Comparison of ENCODE assay signal across 19 cellular contexts in the genomic region with DNA sequence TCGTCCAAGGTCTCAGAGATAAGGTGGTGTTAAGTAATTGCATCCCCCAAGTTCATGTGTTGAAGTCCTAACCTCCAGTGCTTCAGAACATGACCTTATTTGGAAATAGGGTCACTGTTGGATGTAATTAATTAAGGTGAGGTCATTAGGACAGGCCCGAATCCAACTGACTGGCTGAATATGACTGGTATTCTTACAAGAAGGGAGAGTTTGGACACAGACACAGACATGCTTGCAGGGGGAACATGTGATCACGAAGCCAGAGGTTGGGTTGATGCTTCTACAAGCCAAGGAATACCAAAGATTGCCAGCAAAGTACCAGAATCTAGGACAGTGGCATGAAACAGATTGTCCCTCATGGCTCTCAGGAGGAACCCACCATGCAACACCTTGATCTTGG.
DNase-seq lines count a peak whose midpoint lies in the region; ATAC-seq and TF ChIP-seq lines count a peak whose summit lies in the region.
"Had no signal": no experiment of that assay in that cellular context is flagged by ENCODE, and none has a peak within 500 bp of the region (broad histone marks: within the 10 kb centered on the region; RNA-seq: fewer than 3 reads in every experiment).

No MANE protein-coding gene starts in this region.

- H3K4me3 ChIP-seq in fibroblast of lung (replicated peaks in 1 of 4; ENCODE audit: control extremely low read depth in 1 of 4, insufficient read depth in 1 of 4, low read depth in 3 of 4, low read length in 4 of 4): no peak overlapping the region
- H3K4me3 ChIP-seq in psoas muscle: no peak overlapping the region
- no peak overlapping the region for H3K4me3 ChIP-seq in upper lobe of right lung
- H3K4me3 ChIP-seq: BLaER1 treated with 17β-estradiol and CSF1 and Interleukin-3, amounts not matched to agents 10 nM and 100 nM had no signal

- H3K9me3 ChIP-seq in fibroblast of lung (ENCODE audit: control insufficient read depth, insufficient read depth, low read depth, low read length): no peaks in the 10 kb centered on the region
- no peaks in the 10 kb centered on the region for H3K9me3 ChIP-seq in psoas muscle
- no peaks in the 10 kb centered on the region for H3K9me3 ChIP-seq in upper lobe of right lung
- H3K9me3 ChIP-seq: BLaER1 treated with 17β-estradiol and CSF1 and Interleukin-3, amounts not matched to agents 10 nM and 100 nM had no signal

- peaks cover 17% of the 10 kb centered on the region for H3K4me1 ChIP-seq in fibroblast of lung (ENCODE audit: control insufficient read depth, extremely low read depth, insufficient read depth, low read length)
- H3K4me1 ChIP-seq in psoas muscle: no peaks in the 10 kb centered on the region
- no peaks in the 10 kb centered on the region for H3K4me1 ChIP-seq in upper lobe of right lung

- H2AFZ ChIP-seq in fibroblast of lung (ENCODE audit: low read length): no peak overlapping the region

- no peaks in the 10 kb centered on the region for H3K27me3 ChIP-seq in fibroblast of lung (ENCODE audit: control insufficient read depth, insufficient read depth, low read length)
- H3K27me3 ChIP-seq in psoas muscle (ENCODE audit: insufficient read depth in 3 of 3, low read length in 2 of 3): no peaks in the 10 kb centered on the region
- H3K27me3 ChIP-seq in upper lobe of right lung: no peaks in the 10 kb centered on the region
- H3K27me3 ChIP-seq: BLaER1 treated with 17β-estradiol and CSF1 and Interleukin-3, amounts not matched to agents 10 nM and 100 nM had no signal

- no peaks in the 10 kb centered on the region for H3K79me2 ChIP-seq in fibroblast of lung (ENCODE audit: control insufficient read depth, insufficient read depth, low read length)

- peak; percentile 8 for ATAC-seq in Right ventricle myocardium superior (ENCODE audit: poor library complexity)
- peak in 1 of 4 donors; percentile 31 for ATAC-seq in psoas muscle
- no peak for ATAC-seq in upper lobe of right lung
- ATAC-seq in GM19324 (IDR thresholded peaks at IDR 0.05; ENCODE audit: low FRiP score, unreplicated experiment): no peak
- ATAC-seq in GM18868 (IDR thresholded peaks at IDR 0.05; ENCODE audit: unreplicated experiment): no peak
- ATAC-seq in GM18867 (IDR thresholded peaks at IDR 0.05; ENCODE audit: unreplicated experiment): no peak

- no peaks in the 10 kb centered on the region for H4K20me1 ChIP-seq in fibroblast of lung (ENCODE audit: control insufficient read depth, extremely low read depth, insufficient read depth, low read length)
- H4K20me1 ChIP-seq: BLaER1 treated with 17β-estradiol and CSF1 and Interleukin-3, amounts not matched to agents 10 nM and 100 nM had no signal

- intact Hi-C loops in Right ventricle myocardium superior (cut with DNase I) (no loop called here), cardiac septum (cut with DNase I) (no loop called here), psoas muscle (cut with DNase I) (no loop called here), upper lobe of right lung (cut with DNase I) (no loop called here)

- H3K9ac ChIP-seq in fibroblast of lung (ENCODE audit: insufficient read depth, low read length): no peak overlapping the region
- H3K9ac ChIP-seq: BLaER1 treated with 17β-estradiol and CSF1 and Interleukin-3, amounts not matched to agents 10 nM and 100 nM had no signal

- WGBS in psoas muscle, 3 donors: 79 to 92% (median 91%) methylated on average over 3 of the region's 3 CpGs

- H3K4me2 ChIP-seq in fibroblast of lung (ENCODE audit: extremely low read depth, insufficient read depth, low read length): peak overlapping the region; percentile 9
- H3K4me2 ChIP-seq: BLaER1 treated with 17β-estradiol and CSF1 and Interleukin-3, amounts not matched to agents 10 nM and 100 nM had no signal

- DNase-seq in Right ventricle myocardium superior: no peak
- no peak for DNase-seq in cardiac septum (ENCODE audit: low spot score)
- DNase-seq in fibroblast of lung (ENCODE audit: low read depth in 2 of 2): no peak
- DNase-seq in psoas muscle: no peak
- DNase-seq in upper lobe of right lung: no peak
- DNase-seq: 8988T; CD8-positive, alpha-beta memory T cell; DMS79; MV-4-11; NCI-H1417; NCI-H1930; NCI-H69; NK-92 treated with Interleukin-12 subunit alpha and Interleukin-12 subunit beta, amount 100 ng/mL, for 24 hours; OCI-M1; RPMI8226 had no signal

- no peaks in the 10 kb centered on the region for H3K36me3 ChIP-seq in fibroblast of lung (ENCODE audit: control insufficient read depth, insufficient read depth, low read length)
- H3K36me3 ChIP-seq in psoas muscle (ENCODE audit: insufficient read depth in 1 of 2, low read depth in 1 of 2): no peaks in the 10 kb centered on the region
- no peaks in the 10 kb centered on the region for H3K36me3 ChIP-seq in upper lobe of right lung
- H3K36me3 ChIP-seq: BLaER1 treated with 17β-estradiol and CSF1 and Interleukin-3, amounts not matched to agents 10 nM and 100 nM had no signal

- H3K27ac ChIP-seq in fibroblast of lung (ENCODE audit: insufficient read depth, low read length) (no peak overlapping the region), psoas muscle (peak overlapping the region; percentile 41), upper lobe of right lung (peak overlapping the region; percentile 36)
- H3K27ac ChIP-seq: BLaER1 treated with 17β-estradiol and CSF1 and Interleukin-3, amounts not matched to agents 10 nM and 100 nM had no signal

- TF ChIP-seq CTCF in fibroblast of lung (conservative IDR thresholded peaks at IDR 0.05 in 1 of 2, IDR thresholded peaks at IDR 0.05 in 1 of 2; ENCODE audit: low read depth in 1 of 2, low read length in 2 of 2): no peak
- no peak for TF ChIP-seq CTCF in psoas muscle (IDR thresholded peaks at IDR 0.05)
- no peak for TF ChIP-seq CTCF in upper lobe of right lung (IDR thresholded peaks at IDR 0.05)
